31 cellular contexts compared by ENCODE assay signal in genomic region chr15:78658823-78659222, GRCh38. TPM values are rescaled to one million over a fixed set of nuclear protein-coding genes. Genes with fewer than 3 reads are reported as not detected.
"Had no signal": no experiment of that assay in that cellular context is flagged by ENCODE, and none has a peak within 500 bp of the region (broad histone marks: within the 10 kb centered on the region; RNA-seq: fewer than 3 reads in every experiment).

No MANE protein-coding gene starts in this region.

- H3K27ac Mint-ChIP-seq: stimulated activated effector memory CD8-positive, alpha-beta T cell treated with anti-CD3 and anti-CD28 coated beads, Interleukin-12 subunit alpha, Interleukin-12 subunit beta, amount 100 ng/mL, for 72 hours; stimulated activated memory B cell treated with anti-CD40 and anti-IgM and Interleukin-4, amounts not matched to agents 10 μg/mL and 1 μg/mL and 100 μg/mL, for 72 hours; stimulated activated naive CD8-positive, alpha-beta T cell treated with anti-CD3 and anti-CD28 coated beads, Interleukin-15, Interleukin-2, amounts not matched to agents 100 ng/mL and 50 ng/mL, for 24 hours; type B pancreatic cell had no signal

- H3K4me3 Mint-ChIP-seq: stimulated activated effector memory CD8-positive, alpha-beta T cell treated with anti-CD3 and anti-CD28 coated beads, Interleukin-12 subunit alpha, Interleukin-12 subunit beta, amount 100 ng/mL, for 72 hours; stimulated activated memory B cell treated with anti-CD40 and anti-IgM and Interleukin-4, amounts not matched to agents 10 μg/mL and 1 μg/mL and 100 μg/mL, for 72 hours; stimulated activated naive B cell treated with anti-CD40 and anti-IgM and Interleukin-4, amounts not matched to agents 10 μg/mL and 1 μg/mL and 100 μg/mL, for 72 hours; stimulated activated naive CD8-positive, alpha-beta T cell treated with anti-CD3 and anti-CD28 coated beads, Interleukin-15, amount 100 ng/mL, for 72 hours; stimulated activated naive CD8-positive, alpha-beta T cell treated with anti-CD3 and anti-CD28 coated beads, Interleukin-15, Interleukin-2, amounts not matched to agents 100 ng/mL and 50 ng/mL, for 24 hours; type B pancreatic cell had no signal

- H3K4me1 Mint-ChIP-seq: stimulated activated effector memory CD8-positive, alpha-beta T cell treated with anti-CD3 and anti-CD28 coated beads, Interleukin-12 subunit alpha, Interleukin-12 subunit beta, amount 100 ng/mL, for 72 hours; stimulated activated memory B cell treated with anti-CD40 and anti-IgM and Interleukin-4, amounts not matched to agents 10 μg/mL and 1 μg/mL and 100 μg/mL, for 72 hours; stimulated activated naive CD8-positive, alpha-beta T cell treated with anti-CD3 and anti-CD28 coated beads, Interleukin-15, amount 100 ng/mL, for 72 hours had no signal

- H3K36me3 Mint-ChIP-seq: stimulated activated effector memory CD8-positive, alpha-beta T cell treated with anti-CD3 and anti-CD28 coated beads, Interleukin-12 subunit alpha, Interleukin-12 subunit beta, amount 100 ng/mL, for 72 hours; stimulated activated memory B cell treated with anti-CD40 and anti-IgM and Interleukin-4, amounts not matched to agents 10 μg/mL and 1 μg/mL and 100 μg/mL, for 72 hours; stimulated activated naive B cell treated with anti-CD40 and anti-IgM and Interleukin-4, amounts not matched to agents 10 μg/mL and 1 μg/mL and 100 μg/mL, for 72 hours; type B pancreatic cell had no signal

- H3K36me3 ChIP-seq: stomach, suprapubic skin, thoracic aorta, thyroid gland, tibial artery, tibial nerve, transverse colon, upper lobe of left lung, upper lobe of right lung, uterus, vagina had no signal

- FAIRE-seq: urothelium cell line had no signal

- H3K27me3 Mint-ChIP-seq: stimulated activated naive B cell treated with anti-CD40 and anti-IgM and Interleukin-4, amounts not matched to agents 10 μg/mL and 1 μg/mL and 100 μg/mL, for 72 hours; stimulated activated naive CD8-positive, alpha-beta T cell treated with anti-CD3 and anti-CD28 coated beads, Interleukin-15, amount 100 ng/mL, for 72 hours; stimulated activated naive CD8-positive, alpha-beta T cell treated with anti-CD3 and anti-CD28 coated beads, Interleukin-15, Interleukin-2, amounts not matched to agents 100 ng/mL and 50 ng/mL, for 24 hours had no signal

- H3K27ac ChIP-seq: stomach, suprapubic skin, testis, thoracic aorta, thyroid gland, tibial artery, tibial nerve, transverse colon, upper lobe of left lung, upper lobe of right lung, uterus, vagina had no signal

- H3K27me3 ChIP-seq: testis, thyroid gland, tibial nerve, upper lobe of left lung, upper lobe of right lung, uterus, vagina had no signal

- H3K9me3 ChIP-seq: stomach, suprapubic skin, testis, thoracic aorta, thyroid gland, tibial artery, tibial nerve, transverse colon, upper lobe of left lung, upper lobe of right lung, uterus, vagina had no signal

- H3K4me3 ChIP-seq: stomach, suprapubic skin, testis, thoracic aorta, thyroid gland, tibial artery, tibial nerve, transverse colon, upper lobe of left lung, upper lobe of right lung, uterus, vagina had no signal

- H3K9me3 Mint-ChIP-seq: stimulated activated effector memory CD8-positive, alpha-beta T cell treated with anti-CD3 and anti-CD28 coated beads, Interleukin-12 subunit alpha, Interleukin-12 subunit beta, amount 100 ng/mL, for 72 hours; stimulated activated memory B cell treated with anti-CD40 and anti-IgM and Interleukin-4, amounts not matched to agents 10 μg/mL and 1 μg/mL and 100 μg/mL, for 72 hours; stimulated activated naive B cell treated with anti-CD40 and anti-IgM and Interleukin-4, amounts not matched to agents 10 μg/mL and 1 μg/mL and 100 μg/mL, for 72 hours; stimulated activated naive CD8-positive, alpha-beta T cell treated with anti-CD3 and anti-CD28 coated beads, Interleukin-15, amount 100 ng/mL, for 72 hours; stimulated activated naive CD8-positive, alpha-beta T cell treated with anti-CD3 and anti-CD28 coated beads, Interleukin-15, Interleukin-2, amounts not matched to agents 100 ng/mL and 50 ng/mL, for 24 hours; type B pancreatic cell had no signal

- DNase-seq: stimulated activated CD4-positive, alpha-beta T cell treated with anti-CD3 and anti-CD28 coated beads, Interleukin-2, amount 100 ng/mL, for 48 hours; stimulated activated CD4-positive, alpha-beta T cell treated with anti-CD3 and anti-CD28 coated beads, Interleukin-4, amount 100 ng/mL, for 1 hour; stimulated activated CD4-positive, alpha-beta T cell treated with anti-CD3 and anti-CD28 coated beads, Interleukin-4, amount 100 ng/mL, for 24 hours; stimulated activated CD4-positive, alpha-beta T cell treated with anti-CD3 and anti-CD28 coated beads, Interleukin-4, amount 100 ng/mL, for 4 hours; stimulated activated CD8-positive, alpha-beta memory T cell treated with anti-CD3 and anti-CD28 coated beads, Interleukin-4, amount 100 ng/mL, for 48 hours; stimulated activated naive B cell treated with anti-CD40 and anti-IgM and Interleukin-4, amounts not matched to agents 10 μg/mL and 1 μg/mL and 100 μg/mL, for 72 hours; stimulated activated naive CD4-positive, alpha-beta T cell; stimulated activated naive CD4-positive, alpha-beta T cell treated with Interleukin-2 at 50 U/mL for 16 hours; stimulated activated naive CD8-positive, alpha-beta T cell treated with anti-CD3 and anti-CD28 coated beads, Interleukin-15, amount 100 ng/mL, for 72 hours; stimulated activated naive CD8-positive, alpha-beta T cell treated with anti-CD3 and anti-CD28 coated beads, Interleukin-15, Interleukin-2, amounts not matched to agents 100 U/mL and 50 U/mL, for 24 hours; stomach; substantia nigra; testis; thyroid gland; tibial artery; transverse colon; trophoblast cell; upper lobe of left lung; upper lobe of right lung; uterus had no signal

- H3K4me1 ChIP-seq: stomach, suprapubic skin, testis, tibial artery, tibial nerve, transverse colon, upper lobe of left lung, upper lobe of right lung, uterus, vagina had no signal

RNA-seq across cellular contexts. Expression of gene CHRNB4, which starts 17.8 kb away (rescaled TPM):
- total RNA-seq: stomach, subcutaneous adipose tissue, thoracic aorta, thyroid gland, tibial nerve, upper lobe of left lung, upper lobe of right lung had no signal

RNA-seq across cellular contexts. Expression of gene CHRNA3, which starts 38.0 kb away (rescaled TPM):
- total RNA-seq: subcutaneous adipose tissue, thoracic aorta, tibial nerve, upper lobe of right lung, ureter had no signal
